Comparison of ENCODE assay signal across 13 cellular contexts in the genomic region with DNA sequence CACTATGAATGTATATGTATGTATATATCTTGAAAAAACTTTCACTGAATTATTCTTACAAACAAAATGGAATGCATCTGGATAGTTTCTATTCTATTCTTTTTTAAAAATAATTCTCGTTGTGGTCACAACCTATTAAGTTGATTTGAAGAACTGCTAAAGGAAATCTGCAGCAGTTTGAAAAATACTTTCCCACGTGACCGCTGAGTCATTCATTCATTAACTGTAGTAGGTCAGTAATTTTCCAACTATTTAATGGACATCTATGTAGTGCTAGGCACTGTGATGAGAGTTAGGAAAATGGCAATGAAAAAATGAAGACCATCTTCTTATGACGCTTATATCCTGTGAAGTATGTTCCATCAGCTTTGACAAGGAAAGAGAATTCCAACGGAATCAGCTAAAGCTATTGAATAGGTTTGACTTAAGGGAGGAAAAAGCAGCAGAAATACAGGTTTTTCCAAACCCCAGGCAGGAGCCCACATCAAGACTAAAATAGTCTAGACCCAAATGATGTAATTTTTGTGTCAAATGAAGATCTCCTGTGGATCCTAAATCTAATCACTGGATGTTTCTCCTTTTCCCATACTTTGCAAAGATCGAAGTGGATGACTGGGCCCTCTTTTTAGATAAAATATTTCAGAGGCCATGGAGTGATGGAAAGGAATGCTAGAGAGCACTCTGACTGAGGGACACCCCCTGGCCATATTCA. TPM values are rescaled to one million over a fixed set of nuclear protein-coding genes. Genes with fewer than 3 reads are reported as not detected.
DNase-seq lines count a peak whose midpoint lies in the region; ATAC-seq, FAIRE-seq and TF ChIP-seq lines count a peak whose summit lies in the region.
"Had no signal": no experiment of that assay in that cellular context is flagged by ENCODE, and none has a peak within 500 bp of the region (broad histone marks: within the 10 kb centered on the region; RNA-seq: fewer than 3 reads in every experiment).

No MANE protein-coding gene starts in this region.

- DNase-seq in GM23248 (peak; percentile 73), OCI-M1 (lab: John Stamatoyannopoulos, UW) (peak; percentile 50), chondrocyte (ENCODE audit: low spot score) (no peak), neural crest cell (ENCODE audit: low read depth, low spot score) (no peak), NCI-H1694 (lab: John Stamatoyannopoulos, UW) (no peak), kidney (no peak), Ammon's horn (ENCODE audit: low spot score) (no peak)
- DNase-seq: left ventricle myocardium inferior had no signal

- H3K4me1 ChIP-seq in GM23248 (ENCODE audit: insufficient read depth), result peaks cover 43% of the 10 kb centered on the region
- H3K4me1 ChIP-seq in kidney (ENCODE audit: control insufficient read depth in 1 of 2, insufficient read depth in 1 of 2, low read depth in 1 of 2, low read length in 2 of 2), result peaks cover 3 to 4% of the 10 kb centered on the region in 2 donors

- H3K27ac Mint-ChIP-seq in chondrocyte (ENCODE audit: unreplicated experiment) (peak overlapping the region; percentile 68), neural crest cell (ENCODE audit: unreplicated experiment) (no peak overlapping the region)

- peaks cover 51% of the 10 kb centered on the region for H3F3A ChIP-seq in GM23248 (ENCODE audit: insufficient read depth)

- peaks cover 15% of the 10 kb centered on the region for H3K79me2 ChIP-seq in GM23248 (ENCODE audit: insufficient read depth)
- H3K79me2 ChIP-seq: hepatocyte had no signal

- H3K36me3 Mint-ChIP-seq in chondrocyte (ENCODE audit: low read depth) (no peaks in the 10 kb centered on the region), neural crest cell (ENCODE audit: low read depth) (no peaks in the 10 kb centered on the region)
- H3K36me3 Mint-ChIP-seq: natural killer cell treated with Interleukin-12 subunit alpha and Interleukin-12 subunit beta and Interleukin-15 and Interleukin-18, amount 100 ng/mL, for 72 hours had no signal

- no peaks in the 10 kb centered on the region for H4K20me1 ChIP-seq in GM23248 (ENCODE audit: insufficient read depth)

- H3K4me3 Mint-ChIP-seq in chondrocyte (ENCODE audit: unreplicated experiment) (no peak overlapping the region), neural crest cell (peak overlapping the region; percentile 47)
- H3K4me3 Mint-ChIP-seq: natural killer cell treated with Interleukin-12 subunit alpha and Interleukin-12 subunit beta and Interleukin-15 and Interleukin-18, amount 100 ng/mL, for 72 hours had no signal

- H3K9ac ChIP-seq in GM23248 (peak overlapping the region; percentile 72), kidney (ENCODE audit: low read length in 2 of 2) (no peak overlapping the region)

- TF ChIP-seq CTCF in chondrocyte (IDR thresholded peaks at IDR 0.05), result no peak
- TF ChIP-seq CTCF in neural crest cell (conservative IDR thresholded peaks at IDR 0.05), result no peak
- no peak for TF ChIP-seq CTCF in kidney (IDR thresholded peaks at IDR 0.05; ENCODE audit: borderline replicate concordance, extremely low read depth, insufficient read depth)

- peak overlapping the region; percentile 36 for H3K4me2 ChIP-seq in GM23248 (ENCODE audit: unreplicated experiment)
- H3K4me2 ChIP-seq: hepatocyte, smooth muscle cell had no signal

- H3K9me3 ChIP-seq in GM23248 (ENCODE audit: low read depth) (no peaks in the 10 kb centered on the region), kidney (ENCODE audit: control insufficient read depth in 1 of 2, low read length in 2 of 2) (no peaks in the 10 kb centered on the region)
- H3K9me3 ChIP-seq: left ventricle myocardium inferior, thoracic aorta had no signal

- no peak for FAIRE-seq in kidney (lab: Jason Lieb, UNC)

- H3K27me3 Mint-ChIP-seq in chondrocyte (ENCODE audit: low read depth), result no peaks in the 10 kb centered on the region
- no peaks in the 10 kb centered on the region for H3K27me3 Mint-ChIP-seq in neural crest cell (ENCODE audit: low read depth)

- H3K9me3 Mint-ChIP-seq in chondrocyte (ENCODE audit: low read depth) (no peaks in the 10 kb centered on the region), neural crest cell (no peaks in the 10 kb centered on the region)
- H3K9me3 Mint-ChIP-seq: natural killer cell treated with Interleukin-12 subunit alpha and Interleukin-12 subunit beta and Interleukin-15 and Interleukin-18, amount 100 ng/mL, for 72 hours had no signal

- no peak overlapping the region for H3K4me3 ChIP-seq in GM23248
- H3K4me3 ChIP-seq in kidney (ENCODE audit: low read length in 2 of 2), result no peak overlapping the region
- H3K4me3 ChIP-seq: hepatocyte, left ventricle myocardium inferior, smooth muscle cell, thoracic aorta had no signal

- whole genome bisulfite sequencing in GM23248 (ENCODE audit: low coverage in 1 of 2, low lambda C conversion rate in 2 of 2, missing lambda C conversion rate in 2 of 2), 2 experiments, result 39 to 40% methylated on average over 6 of the region's 6 CpGs

- no peak for ATAC-seq in GM19351 (IDR thresholded peaks at IDR 0.05; ENCODE audit: unreplicated experiment)
- ATAC-seq: natural killer cell treated with Interleukin-12 subunit alpha and Interleukin-12 subunit beta and Interleukin-15 and Interleukin-18, amount 100 ng/mL, for 72 hours had no signal

- intact Hi-C loops in kidney (cut with DNase I), result loop anchor here (5.0 kb wide), 1 partner anchor 181 kb away; no protein-coding TSS in a partner anchor

- no peaks in the 10 kb centered on the region for H3K36me3 ChIP-seq in GM23248 (ENCODE audit: low read depth)
- H3K36me3 ChIP-seq in kidney (ENCODE audit: control insufficient read depth in 1 of 2, insufficient read depth in 2 of 2, low read length in 2 of 2), result no peaks in the 10 kb centered on the region
- H3K36me3 ChIP-seq: left ventricle myocardium inferior, thoracic aorta had no signal

- H2AFZ ChIP-seq in GM23248, result 0 out of 2 replicates have a peak overlapping the region, but pooled peaks have one; percentile 24
- H2AFZ ChIP-seq: hepatocyte had no signal

- H3K27ac ChIP-seq in GM23248 (peak overlapping the region; percentile 95), kidney (ENCODE audit: low read depth in 2 of 2, low read length in 2 of 2) (no peak overlapping the region)

- in situ Hi-C loops in GM23248 (cut with MboI), result loop anchor here (10.0 kb wide), 1 partner anchor 179 kb away; no protein-coding TSS in a partner anchor

- H3K9me2 ChIP-seq in GM23248 (ENCODE audit: insufficient read depth), result no peaks in the 10 kb centered on the region

- peaks cover 51% of the 10 kb centered on the region for H3K4me1 Mint-ChIP-seq in chondrocyte (ENCODE audit: low read depth)
- H3K4me1 Mint-ChIP-seq in neural crest cell, result peaks cover 21% of the 10 kb centered on the region

- no peaks in the 10 kb centered on the region for H3K27me3 ChIP-seq in GM23248 (replicated peaks; ENCODE audit: insufficient read depth)
- H3K27me3 ChIP-seq: hepatocyte had no signal

RNA-seq across cellular contexts. Expression of gene EFHC1, which starts 4.1 kb away (rescaled TPM):
- 21.6 and 36.1 TPM in 2 replicates for total RNA-seq in GM23248 (2014; rRNA removed; shearing (Covaris generic))
- polyA plus RNA-seq in GM23248 (2016; fragmentation: Nextera tagmentation; extraction: Ambion mirVana), result 25.0 and 29.7 TPM in 2 replicates
- 9.6 to 18.7 TPM (median 11.3 TPM) in 3 replicates for total RNA-seq in chondrocyte
- 43.7 and 46.0 TPM in 2 replicates for total RNA-seq in neural crest cell
- 33.9 TPM for total RNA-seq in kidney
- polyA plus RNA-seq in kidney (ENCODE audit: insufficient read depth, low read depth, low replicate concordance), result 25.4 TPM

RNA-seq across cellular contexts. Expression of gene PAQR8, which starts 54.1 kb away (rescaled TPM):
- total RNA-seq in GM23248 (2014; rRNA removed; shearing (Covaris generic)), result 1.5 and 3.4 TPM in 2 replicates
- polyA plus RNA-seq in GM23248 (2016; fragmentation: Nextera tagmentation; extraction: Ambion mirVana) (1.8 and 2.5 TPM in 2 replicates), kidney (ENCODE audit: insufficient read depth, low read depth, low replicate concordance) (5.9 TPM)
- total RNA-seq in chondrocyte (3.6 to 4.4 TPM (median 3.6 TPM) in 3 replicates), neural crest cell (10.5 and 10.7 TPM in 2 replicates), kidney (7.5 TPM)

Comparison
In these comparisons a context has a peak if more than half of its experiments do, and no peak if none do; other contexts are left out.
1. DNase-seq: peak in GM23248 (single experiment) and OCI-M1 (single experiment); none in chondrocyte (single experiment), neural crest cell (single experiment), NCI-H1694 (single experiment), kidney (single experiment) and Ammon's horn (single experiment).